8 cellular contexts compared by ENCODE assay signal in the genomic region with DNA sequence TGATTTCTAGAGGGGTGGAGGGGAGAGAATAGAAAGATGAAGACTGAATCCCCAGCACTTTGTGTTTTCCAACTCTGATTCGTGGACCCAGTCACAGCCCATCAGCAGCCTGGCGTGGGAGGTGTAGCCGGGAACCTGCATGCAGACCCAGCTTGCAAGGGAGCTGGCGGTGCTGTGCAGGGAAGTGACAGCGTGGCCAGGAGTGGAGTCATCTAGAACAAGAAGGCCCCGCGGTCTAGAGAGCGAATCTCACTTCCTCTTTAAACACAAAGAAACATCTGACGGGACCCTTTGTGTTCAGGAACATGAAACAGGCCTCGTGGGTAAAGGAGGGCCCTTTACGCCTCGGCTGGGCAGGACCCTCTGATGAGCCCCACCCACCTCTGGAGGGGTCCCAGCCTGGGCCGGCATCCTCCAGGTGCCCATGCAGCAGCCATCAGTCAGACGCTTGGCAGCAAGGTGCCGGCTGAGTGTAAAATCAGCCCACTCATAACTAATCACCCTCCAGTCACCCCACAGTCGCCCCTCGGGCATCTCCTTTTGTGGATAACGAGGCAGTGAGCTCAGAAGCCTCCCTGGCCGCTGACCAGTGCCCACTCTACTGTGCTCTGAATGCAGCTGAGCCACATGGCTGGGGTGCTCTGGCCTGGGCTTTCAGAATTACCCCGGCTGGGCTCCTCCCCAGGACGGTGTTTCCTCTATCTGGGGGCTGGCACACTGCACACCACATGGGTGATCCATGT.
DNase-seq lines count a peak whose midpoint lies in the region; ATAC-seq lines count a peak whose summit lies in the region.

No MANE protein-coding gene starts in this region.

- H3K27me3 ChIP-seq in muscle layer of duodenum (ENCODE audit: low read depth, low read length): peaks cover 28% of the 10 kb centered on the region

- peaks cover 0 to 24% of the 10 kb centered on the region in 2 donors for H3K4me1 ChIP-seq in muscle layer of duodenum (ENCODE audit: control insufficient read depth in 1 of 2, insufficient read depth in 2 of 2, low read length in 2 of 2)

- H3K9me3 ChIP-seq in muscle layer of duodenum (ENCODE audit: control insufficient read depth in 1 of 2, low read length in 2 of 2): no peaks in the 10 kb centered on the region

- CTCF ChIA-PET in activated naive CD4-positive, alpha-beta T cell treated with anti-CD3 and anti-CD28 coated beads, Interleukin-2, amount 10 ng/mL, durations not matched to agents 7 days and 5 days (lab: Charles Lee): interaction anchor here (0.6 to 1.3 kb wide), 5 partner anchors 11 to 112 kb away, joined by 3 to 8 read pairs (median 4); a partner anchor contains a TSS

- H3K27ac Mint-ChIP-seq in activated naive CD4-positive, alpha-beta T cell treated with anti-CD3 and anti-CD28 coated beads, Interleukin-2, amount 10 ng/mL, durations not matched to agents 7 days and 5 days: peak overlapping the region; percentile 95

- DNase-seq in NOMO-1 treated with DMSO at 0.1 percent for 48 hours (lab: John Stamatoyannopoulos, UW; ENCODE audit: unreplicated experiment) (peak; percentile 98), COLO829 (ENCODE audit: low spot score) (no peak), NCI-H146 treated with DMSO at 0.1 percent for 48 hours (lab: John Stamatoyannopoulos, UW; ENCODE audit: unreplicated experiment) (no peak), NK-92 (lab: John Stamatoyannopoulos, UW; ENCODE audit: unreplicated experiment) (no peak)
- peak; percentile 83 for DNase-seq in activated naive CD4-positive, alpha-beta T cell treated with anti-CD3 and anti-CD28 coated beads, Interleukin-2, amount 10 ng/mL, durations not matched to agents 7 days and 5 days

- H3K27me3 Mint-ChIP-seq in activated naive CD4-positive, alpha-beta T cell treated with anti-CD3 and anti-CD28 coated beads, Interleukin-2, amount 10 ng/mL, durations not matched to agents 7 days and 5 days: peaks cover 3% of the 10 kb centered on the region

- peak overlapping the region; percentile 31 for H3K27ac ChIP-seq in muscle layer of duodenum (ENCODE audit: low read length)

- no peak overlapping the region for H3K4me3 ChIP-seq in muscle layer of duodenum (ENCODE audit: low read depth in 1 of 2, low read length in 2 of 2)

- peaks cover 50% of the 10 kb centered on the region for H3K4me1 Mint-ChIP-seq in activated naive CD4-positive, alpha-beta T cell treated with anti-CD3 and anti-CD28 coated beads, Interleukin-2, amount 10 ng/mL, durations not matched to agents 7 days and 5 days

- peaks cover 34% of the 10 kb centered on the region for H3K36me3 Mint-ChIP-seq in activated naive CD4-positive, alpha-beta T cell treated with anti-CD3 and anti-CD28 coated beads, Interleukin-2, amount 10 ng/mL, durations not matched to agents 7 days and 5 days

- H3K9me3 Mint-ChIP-seq in activated naive CD4-positive, alpha-beta T cell treated with anti-CD3 and anti-CD28 coated beads, Interleukin-2, amount 10 ng/mL, durations not matched to agents 7 days and 5 days: no peaks in the 10 kb centered on the region

- ATAC-seq in GM18499 (IDR thresholded peaks at IDR 0.05; ENCODE audit: insufficient read depth, unreplicated experiment) (peak; percentile 49), HG02623 (IDR thresholded peaks at IDR 0.05; ENCODE audit: unreplicated experiment) (peak; percentile 61)

- no peaks in the 10 kb centered on the region for H3K36me3 ChIP-seq in muscle layer of duodenum (ENCODE audit: control insufficient read depth in 1 of 2, insufficient read depth in 2 of 2, low read length in 2 of 2)

- peak overlapping the region; percentile 69 for H3K4me3 Mint-ChIP-seq in activated naive CD4-positive, alpha-beta T cell treated with anti-CD3 and anti-CD28 coated beads, Interleukin-2, amount 10 ng/mL, durations not matched to agents 7 days and 5 days

Comparison
In these comparisons a context has a peak if more than half of its experiments do, and no peak if none do; other contexts are left out.
1. DNase-seq: peak in NOMO-1 treated with DMSO at 0.1 percent for 48 hours (single experiment) and activated naive CD4-positive, alpha-beta T cell treated with anti-CD3 and anti-CD28 coated beads, Interleukin-2, amount 10 ng/mL, durations not matched to agents 7 days and 5 days (single experiment); none in COLO829 (single experiment), NCI-H146 treated with DMSO at 0.1 percent for 48 hours (single experiment) and NK-92 (single experiment).